In genomic region chr19:11606484-11606883, GRCh38 we compare ENCODE assay signal across 24 cellular contexts. TPM values are rescaled to one million over a fixed set of nuclear protein-coding genes. Genes with fewer than 3 reads are reported as not detected.
DNase-seq lines count a peak whose midpoint lies in the region; ATAC-seq, FAIRE-seq and TF ChIP-seq lines count a peak whose summit lies in the region.
"Had no signal": no experiment of that assay in that cellular context is flagged by ENCODE, and none has a peak within 500 bp of the region (broad histone marks: within the 10 kb centered on the region; RNA-seq: fewer than 3 reads in every experiment).

No MANE protein-coding gene starts in this region.

- H3K36me3 Mint-ChIP-seq in chondrocyte (ENCODE audit: low read depth): peaks cover 13% of the 10 kb centered on the region
- H3K36me3 Mint-ChIP-seq in stimulated activated naive B cell treated with anti-CD40 and anti-IgM and Interleukin-4, amounts not matched to agents 10 μg/mL and 1 μg/mL and 100 μg/mL, for 72 hours: peaks cover 66 to 80% of the 10 kb centered on the region in 2 donors

- no peak overlapping the region for H3K4me3 Mint-ChIP-seq in chondrocyte (ENCODE audit: unreplicated experiment)
- H3K4me3 Mint-ChIP-seq in stimulated activated naive B cell treated with anti-CD40 and anti-IgM and Interleukin-4, amounts not matched to agents 10 μg/mL and 1 μg/mL and 100 μg/mL, for 72 hours: no peak overlapping the region
- H3K4me3 Mint-ChIP-seq: CD4-positive, CD25-positive, alpha-beta regulatory T cell; CD8-positive, alpha-beta memory T cell had no signal

- H3K9me3 Mint-ChIP-seq in chondrocyte (ENCODE audit: low read depth): no peaks in the 10 kb centered on the region
- H3K9me3 Mint-ChIP-seq in stimulated activated naive B cell treated with anti-CD40 and anti-IgM and Interleukin-4, amounts not matched to agents 10 μg/mL and 1 μg/mL and 100 μg/mL, for 72 hours: peaks cover 7 to 15% of the 10 kb centered on the region in 2 donors

- CTCF ChIA-PET in HEK293 (lab: Yijun Ruan, JAX): interaction anchor here (0.7 kb wide), 1 partner anchor 90 kb away, joined by 4 read pairs; no protein-coding TSS in a partner anchor

- intact Hi-C loops in pancreas (cut with DNase I) (no loop called here), thyroid gland (cut with DNase I) (no loop called here)

- H3K27me3 ChIP-seq in BLaER1: no peaks in the 10 kb centered on the region
- no peaks in the 10 kb centered on the region for H3K27me3 ChIP-seq in pancreas
- H3K27me3 ChIP-seq in thyroid gland: no peaks in the 10 kb centered on the region

- peaks cover 98% of the 10 kb centered on the region for H3K9me3 ChIP-seq in BLaER1
- no peaks in the 10 kb centered on the region; the same call in 1 of the 2 replicates for H3K9me3 ChIP-seq in HEK293 (ENCODE audit: control insufficient read depth, insufficient read depth, low read depth, low read length)
- no peaks in the 10 kb centered on the region for H3K9me3 ChIP-seq in pancreas
- H3K9me3 ChIP-seq in thyroid gland: no peaks in the 10 kb centered on the region

- H3K27me3 Mint-ChIP-seq in chondrocyte (ENCODE audit: low read depth): no peaks in the 10 kb centered on the region
- H3K27me3 Mint-ChIP-seq in stimulated activated naive B cell treated with anti-CD40 and anti-IgM and Interleukin-4, amounts not matched to agents 10 μg/mL and 1 μg/mL and 100 μg/mL, for 72 hours: no peaks in the 10 kb centered on the region
- H3K27me3 Mint-ChIP-seq: CD4-positive, CD25-positive, alpha-beta regulatory T cell; CD8-positive, alpha-beta memory T cell had no signal

- peaks cover 53% of the 10 kb centered on the region for H4K20me1 ChIP-seq in BLaER1

- H3K27ac ChIP-seq in BLaER1 (no peak overlapping the region), HEK293 (ENCODE audit: extremely low read depth, low read depth, low read length) (no peak overlapping the region), pancreas (no peak overlapping the region), thyroid gland (no peak overlapping the region)
- H3K27ac ChIP-seq: GM23248 had no signal

- no peak for TF ChIP-seq CTCF in HEK293 (tag by site-specific recombination; IDR thresholded peaks at IDR 0.05)
- no peak for TF ChIP-seq CTCF in chondrocyte (IDR thresholded peaks at IDR 0.05)
- no peak for TF ChIP-seq CTCF in pancreas (IDR thresholded peaks at IDR 0.05)
- no peak for TF ChIP-seq CTCF in thyroid gland (IDR thresholded peaks at IDR 0.05)

- no peak overlapping the region for H3K9ac ChIP-seq in BLaER1
- H3K9ac ChIP-seq: GM23248 had no signal

- H3K27ac Mint-ChIP-seq in chondrocyte (ENCODE audit: unreplicated experiment): peak overlapping the region; percentile 63
- H3K27ac Mint-ChIP-seq in stimulated activated naive B cell treated with anti-CD40 and anti-IgM and Interleukin-4, amounts not matched to agents 10 μg/mL and 1 μg/mL and 100 μg/mL, for 72 hours: peak overlapping the region; percentile 25
- H3K27ac Mint-ChIP-seq: CD4-positive, CD25-positive, alpha-beta regulatory T cell had no signal

- H3K36me3 ChIP-seq in BLaER1: peaks cover 98% of the 10 kb centered on the region
- peaks cover 0 to 26% of the 10 kb centered on the region in 2 experiments; a peak in 2 of 3 replicates for H3K36me3 ChIP-seq in HEK293 (ENCODE audit: control insufficient read depth in 2 of 2, insufficient read depth in 1 of 2, low read length in 2 of 2)
- H3K36me3 ChIP-seq in pancreas: no peaks in the 10 kb centered on the region
- H3K36me3 ChIP-seq in thyroid gland: peaks cover 0 to 4% of the 10 kb centered on the region in 2 donors

- DNase-seq in chondrocyte (ENCODE audit: low spot score): no peak
- DNase-seq in stimulated activated naive B cell treated with anti-CD40 and anti-IgM and Interleukin-4, amounts not matched to agents 10 μg/mL and 1 μg/mL and 100 μg/mL, for 72 hours: no peak
- DNase-seq in pancreas: no peak
- no peak for DNase-seq in thyroid gland
- DNase-seq in COLO829 (ENCODE audit: low spot score): no peak
- DNase-seq: 8988T; C1 segment of cervical spinal cord; Caco-2; CD4-positive, CD25-positive, alpha-beta regulatory T cell; CD8-positive, alpha-beta memory T cell; DMS79 treated with DMSO at 0.1 percent for 48 hours; EL; GM23248; IMR-90; KBM-7 had no signal

- no peak overlapping the region for H3K4me2 ChIP-seq in BLaER1

- H3K4me1 Mint-ChIP-seq in chondrocyte (ENCODE audit: low read depth): peaks cover 23% of the 10 kb centered on the region
- H3K4me1 Mint-ChIP-seq in stimulated activated naive B cell treated with anti-CD40 and anti-IgM and Interleukin-4, amounts not matched to agents 10 μg/mL and 1 μg/mL and 100 μg/mL, for 72 hours: peaks cover 12 to 32% of the 10 kb centered on the region in 2 donors

- no peak for ATAC-seq in stimulated activated naive B cell treated with anti-CD40 and anti-IgM and Interleukin-4, amounts not matched to agents 10 μg/mL and 1 μg/mL and 100 μg/mL, for 72 hours (replicated peaks)
- no peak for ATAC-seq in pancreas

- H3K4me3 ChIP-seq in BLaER1 (peak overlapping the region; percentile 36; the same call in 1 of the 2 replicates), HEK293 (ENCODE audit: low read depth, low read length) (no peak overlapping the region), pancreas (no peak overlapping the region), thyroid gland (replicated peaks in 1 of 3) (no peak overlapping the region)
- H3K4me3 ChIP-seq: GM23248, HAP-1 had no signal

- H3K4me1 ChIP-seq in BLaER1 (no peaks in the 10 kb centered on the region), HEK293 (ENCODE audit: control insufficient read depth, insufficient read depth, low read length) (no peaks in the 10 kb centered on the region), pancreas (no peaks in the 10 kb centered on the region), thyroid gland (peaks cover 4 to 9% of the 10 kb centered on the region in 2 donors)
- H3K4me1 ChIP-seq: Caco-2, HAP-1 had no signal

- TF ChIP-seq POLR2A in thyroid gland (IDR thresholded peaks at IDR 0.05): no peak

- FAIRE-seq in pancreas (lab: Jason Lieb, UNC): no peak
- FAIRE-seq: D721Med, GM12891, GM18507, HTR-8/SVneo had no signal

- POLR2A ChIA-PET in HEK293 (lab: Yijun Ruan, JAX): no interaction called here

- 99% methylated on average over 8 of the region's 8 CpGs for WGBS in pancreas, 2 donors
- WGBS in thyroid gland, 2 donors: 96 to 98% methylated on average over 6 to 8 of the region's 8 CpGs

TF ChIP-seq in HEK293, 187 proteins besides CTCF, POLR2A, EP300 and RAD21:
- TF ChIP-seq ZNF558 (tag by site-specific recombination; IDR thresholded peaks at IDR 0.05) (0 out of 2 replicates have a peak, but pooled peaks have one; percentile 13), ZNF626 (tag by site-specific recombination; IDR thresholded peaks at IDR 0.05) (0 out of 2 replicates have a peak, but pooled peaks have one; percentile 39), ZNF510 (tag by site-specific recombination; IDR thresholded peaks at IDR 0.05; ENCODE audit: insufficient replicate concordance) (peak; percentile 14), ZNF654 (tag by site-specific recombination; IDR thresholded peaks at IDR 0.05; ENCODE audit: low read depth) (no peak), SETDB1 (IDR thresholded peaks at IDR 0.05; ENCODE audit: insufficient read length, low read length) (peak; percentile 77), ZNF514 (tag by site-specific recombination; IDR thresholded peaks at IDR 0.05) (no peak)
- TF ChIP-seq, protein P1, sequence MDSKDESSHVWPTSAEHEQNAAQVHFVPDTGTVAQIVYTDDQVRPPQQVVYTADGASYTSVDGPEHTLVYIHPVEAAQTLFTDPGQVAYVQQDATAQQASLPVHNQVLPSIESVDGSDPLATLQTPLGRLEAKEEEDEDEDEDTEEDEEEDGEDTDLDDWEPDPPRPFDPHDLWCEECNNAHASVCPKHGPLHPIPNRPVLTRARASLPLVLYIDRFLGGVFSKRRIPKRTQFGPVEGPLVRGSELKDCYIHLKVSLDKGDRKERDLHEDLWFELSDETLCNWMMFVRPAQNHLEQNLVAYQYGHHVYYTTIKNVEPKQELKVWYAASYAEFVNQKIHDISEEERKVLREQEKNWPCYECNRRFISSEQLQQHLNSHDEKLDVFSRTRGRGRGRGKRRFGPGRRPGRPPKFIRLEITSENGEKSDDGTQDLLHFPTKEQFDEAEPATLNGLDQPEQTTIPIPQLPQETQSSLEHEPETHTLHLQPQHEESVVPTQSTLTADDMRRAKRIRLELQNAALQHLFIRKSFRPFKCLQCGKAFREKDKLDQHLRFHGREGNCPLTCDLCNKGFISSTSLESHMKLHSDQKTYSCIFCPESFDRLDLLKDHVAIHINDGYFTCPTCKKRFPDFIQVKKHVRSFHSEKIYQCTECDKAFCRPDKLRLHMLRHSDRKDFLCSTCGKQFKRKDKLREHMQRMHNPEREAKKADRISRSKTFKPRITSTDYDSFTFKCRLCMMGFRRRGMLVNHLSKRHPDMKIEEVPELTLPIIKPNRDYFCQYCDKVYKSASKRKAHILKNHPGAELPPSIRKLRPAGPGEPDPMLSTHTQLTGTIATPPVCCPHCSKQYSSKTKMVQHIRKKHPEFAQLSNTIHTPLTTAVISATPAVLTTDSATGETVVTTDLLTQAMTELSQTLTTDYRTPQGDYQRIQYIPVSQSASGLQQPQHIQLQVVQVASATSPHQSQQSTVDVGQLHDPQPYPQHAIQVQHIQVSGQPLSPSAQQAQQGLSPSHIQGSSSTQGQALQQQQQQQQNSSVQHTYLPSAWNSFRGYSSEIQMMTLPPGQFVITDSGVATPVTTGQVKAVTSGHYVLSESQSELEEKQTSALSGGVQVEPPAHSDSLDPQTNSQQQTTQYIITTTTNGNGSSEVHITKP (tag by site-specific recombination; IDR thresholded peaks at IDR 0.05): no peak

RNA-seq across cellular contexts. Expression of gene ZNF627, which starts 9.2 kb away (rescaled TPM):
- total RNA-seq in chondrocyte (13.0 to 14.2 TPM (median 13.6 TPM) in 3 replicates), pancreas (1 to 10 TPM; 4.4 to 8.5 (median 6.0) TPM), thyroid gland (10 to 100 TPM; 14.5 to 24.3 (median 21.7) TPM)
- polyA plus RNA-seq in pancreas: 1 to 10 TPM; 4.6 to 6.4 TPM

RNA-seq across cellular contexts. Expression of gene ACP5, which starts 29.0 kb away (rescaled TPM):
- total RNA-seq in chondrocyte (0.45 TPM in 1 of 3 replicates, not detected in the others), pancreas (10 to 100 TPM in 2 of 6 donors, 1 to 10 TPM in 4; 3.5 to 21.8 (median 7.0) TPM), thyroid gland (1 to 10 TPM; 4.9 to 8.4 (median 6.2) TPM)
- polyA plus RNA-seq in pancreas: 10 to 100 TPM in 1 of 2 donors, 1 to 10 TPM in 1; 7.7 to 11.4 TPM
- total RNA-seq: A673, G401 had no signal

RNA-seq across cellular contexts. Expression of gene ELOF1, which starts 47.5 kb away (rescaled TPM):
- total RNA-seq in chondrocyte: 36.2 to 43.8 TPM (median 37.7 TPM) in 3 replicates
- total RNA-seq in pancreas: 10 to 100 TPM; 25.0 to 38.9 (median 32.4) TPM
- 10 to 100 TPM; 52.0 to 63.4 TPM for polyA plus RNA-seq in pancreas
- total RNA-seq in thyroid gland: 10 to 100 TPM; 18.7 to 57.0 (median 30.9) TPM
